20 cellular contexts compared by ENCODE assay signal in genomic region chr20:63291811-63292210, GRCh38. TPM values are rescaled to one million over a fixed set of nuclear protein-coding genes. Genes with fewer than 3 reads are reported as not detected.
"Had no signal": no experiment of that assay in that cellular context is flagged by ENCODE, and none has a peak within 500 bp of the region (broad histone marks: within the 10 kb centered on the region; RNA-seq: fewer than 3 reads in every experiment).

No MANE protein-coding gene starts in this region.

- H3K27me3 ChIP-seq: ovary had no signal

- H3K4me3 Mint-ChIP-seq: activated CD4-positive, alpha-beta memory T cell treated with anti-CD3 and anti-CD28 coated beads for 36 hours; activated naive CD8-positive, alpha-beta T cell treated with anti-CD3 and anti-CD28 coated beads for 36 hours; effector memory CD8-positive, alpha-beta T cell; mesothelial cell of epicardium; naive thymus-derived CD8-positive, alpha-beta T cell; stimulated activated naive CD8-positive, alpha-beta T cell treated with anti-CD3 and anti-CD28 coated beads, Interleukin-15, Interleukin-2, amounts not matched to agents 100 ng/mL and 50 ng/mL, for 24 hours had no signal

- H3K4me1 Mint-ChIP-seq: activated naive CD8-positive, alpha-beta T cell treated with anti-CD3 and anti-CD28 coated beads for 36 hours had no signal

- DNase-seq: dorsolateral prefrontal cortex, foreskin melanocyte, tibial artery had no signal

- H3K4me1 ChIP-seq: colonic mucosa, prostate gland had no signal

- H3K9me3 Mint-ChIP-seq: activated CD4-positive, alpha-beta memory T cell treated with anti-CD3 and anti-CD28 coated beads for 36 hours; activated naive CD8-positive, alpha-beta T cell treated with anti-CD3 and anti-CD28 coated beads for 36 hours; effector memory CD8-positive, alpha-beta T cell; mesothelial cell of epicardium; naive thymus-derived CD8-positive, alpha-beta T cell; stimulated activated naive CD8-positive, alpha-beta T cell treated with anti-CD3 and anti-CD28 coated beads, Interleukin-15, Interleukin-2, amounts not matched to agents 100 ng/mL and 50 ng/mL, for 24 hours had no signal

- H3K36me3 Mint-ChIP-seq: activated naive CD8-positive, alpha-beta T cell treated with anti-CD3 and anti-CD28 coated beads for 36 hours had no signal

- H3K36me3 ChIP-seq: colonic mucosa, ovary, prostate gland had no signal

- H3K4me3 ChIP-seq: colonic mucosa, dorsolateral prefrontal cortex, ovary, prostate gland, tibial artery had no signal

- H3K27ac Mint-ChIP-seq: activated CD4-positive, alpha-beta memory T cell treated with anti-CD3 and anti-CD28 coated beads for 36 hours; activated naive CD8-positive, alpha-beta T cell treated with anti-CD3 and anti-CD28 coated beads for 36 hours; effector memory CD8-positive, alpha-beta T cell; mesothelial cell of epicardium; naive thymus-derived CD8-positive, alpha-beta T cell; stimulated activated naive CD8-positive, alpha-beta T cell treated with anti-CD3 and anti-CD28 coated beads, Interleukin-15, Interleukin-2, amounts not matched to agents 100 ng/mL and 50 ng/mL, for 24 hours had no signal

- H3K27ac ChIP-seq: colonic mucosa, dorsolateral prefrontal cortex, ovary, prostate gland, tibial artery had no signal

- H3K9me3 ChIP-seq: colonic mucosa, ovary, prostate gland, tibial artery had no signal

RNA-seq across cellular contexts. Expression of gene COL20A1, which starts 1.2 kb away (rescaled TPM):
- total RNA-seq: activated CD4-positive, alpha-beta memory T cell treated with anti-CD3 and anti-CD28 coated beads for 36 hours; bronchial epithelial cell; colonic mucosa; endothelial cell of umbilical vein; esophagus mucosa; kidney epithelial cell; left lobe of liver; ureter had no signal
- polyA plus RNA-seq: endothelial cell of umbilical vein; naive thymus-derived CD8-positive, alpha-beta T cell had no signal

RNA-seq across cellular contexts. Expression of gene NKAIN4, which starts 37.5 kb away (rescaled TPM):
- total RNA-seq: activated CD4-positive, alpha-beta memory T cell treated with anti-CD3 and anti-CD28 coated beads for 36 hours; activated naive CD8-positive, alpha-beta T cell treated with anti-CD3 and anti-CD28 coated beads for 36 hours; endothelial cell of umbilical vein; esophagus mucosa; left lobe of liver; lung microvascular endothelial cell; naive thymus-derived CD8-positive, alpha-beta T cell; ureter had no signal
- polyA plus RNA-seq: naive thymus-derived CD8-positive, alpha-beta T cell; ovary had no signal

RNA-seq across cellular contexts. Expression of gene BIRC7, which starts 56.1 kb away (rescaled TPM):
- total RNA-seq: activated CD4-positive, alpha-beta memory T cell treated with anti-CD3 and anti-CD28 coated beads for 36 hours; bronchial epithelial cell; colonic mucosa; endothelial cell of umbilical vein; esophagus mucosa; left lobe of liver; lung microvascular endothelial cell; naive thymus-derived CD8-positive, alpha-beta T cell; prostate gland; skeletal muscle tissue had no signal
- polyA plus RNA-seq: endothelial cell of umbilical vein, ovary had no signal
